In the genomic region with DNA sequence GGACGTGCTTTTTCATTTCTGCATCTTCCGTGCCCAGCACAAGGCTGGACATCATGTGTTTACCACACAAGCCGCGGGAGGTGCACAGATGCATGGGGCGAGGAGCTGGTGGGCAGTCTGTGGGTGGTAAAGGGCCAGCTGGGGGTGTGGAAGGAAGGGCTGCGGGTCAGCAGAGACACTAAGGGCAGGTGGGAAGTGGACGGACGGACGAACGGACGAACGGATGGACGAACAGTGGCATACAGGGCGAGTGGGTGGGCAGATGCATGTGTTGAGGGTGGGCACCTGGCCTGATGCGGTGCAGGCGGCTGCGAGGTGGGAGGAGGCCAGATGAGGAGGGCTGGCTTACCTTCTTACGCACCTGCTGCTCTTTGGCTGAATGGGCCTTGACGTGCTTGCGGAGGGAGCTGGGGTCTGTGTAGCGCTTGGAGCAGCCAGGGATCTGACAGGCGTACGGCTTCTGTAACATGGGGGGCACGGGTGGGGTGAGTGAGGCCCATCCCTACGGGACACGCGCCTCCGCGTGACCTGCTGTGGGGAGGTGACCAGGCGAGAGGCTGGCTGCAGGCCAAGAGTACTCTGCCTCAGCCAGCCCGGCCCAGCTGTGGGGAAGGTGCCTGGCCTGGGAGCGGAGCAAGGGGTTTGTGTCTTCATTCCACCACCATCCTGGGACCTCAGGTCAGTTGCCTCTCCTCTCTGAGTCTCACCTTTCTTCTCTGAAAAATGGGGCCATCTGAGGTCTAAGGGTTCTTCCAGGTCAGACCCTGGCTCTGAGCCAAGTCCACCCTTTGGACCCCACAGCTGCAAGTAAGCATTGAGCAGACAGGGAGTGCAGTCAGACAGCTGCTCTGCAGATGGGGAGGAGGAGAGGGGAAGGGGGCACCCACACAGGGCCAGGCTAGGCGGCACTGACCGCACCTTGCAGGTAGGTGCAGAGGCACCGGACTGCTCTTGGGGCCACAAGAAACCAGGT, we compare ENCODE assay signal across 1 cellular context.
TF ChIP-seq lines count a peak whose summit lies in the region.

No MANE protein-coding gene starts in this region.

TF ChIP-seq in IMR-90, 13 proteins besides CTCF, POLR2A, EP300 and RAD21 (continued from another document):
- TF ChIP-seq, protein P1, sequence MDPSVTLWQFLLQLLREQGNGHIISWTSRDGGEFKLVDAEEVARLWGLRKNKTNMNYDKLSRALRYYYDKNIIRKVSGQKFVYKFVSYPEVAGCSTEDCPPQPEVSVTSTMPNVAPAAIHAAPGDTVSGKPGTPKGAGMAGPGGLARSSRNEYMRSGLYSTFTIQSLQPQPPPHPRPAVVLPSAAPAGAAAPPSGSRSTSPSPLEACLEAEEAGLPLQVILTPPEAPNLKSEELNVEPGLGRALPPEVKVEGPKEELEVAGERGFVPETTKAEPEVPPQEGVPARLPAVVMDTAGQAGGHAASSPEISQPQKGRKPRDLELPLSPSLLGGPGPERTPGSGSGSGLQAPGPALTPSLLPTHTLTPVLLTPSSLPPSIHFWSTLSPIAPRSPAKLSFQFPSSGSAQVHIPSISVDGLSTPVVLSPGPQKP (IDR thresholded peaks at IDR 0.05; ENCODE audit: borderline replicate concordance, low read depth, low read length): no peak
- TF ChIP-seq SMC3 (IDR thresholded peaks at IDR 0.05; ENCODE audit: low read depth, low read length) (no peak), CHD1 (IDR thresholded peaks at IDR 0.05; ENCODE audit: low read depth, low read length) (no peak), RCOR1 (IDR thresholded peaks at IDR 0.05; ENCODE audit: insufficient replicate concordance, low read length) (no peak), RFX5 (IDR thresholded peaks at IDR 0.05; ENCODE audit: low read depth, low read length) (no peak), FOS (IDR thresholded peaks at IDR 0.05; ENCODE audit: low read depth, low read length) (no peak), MAFK (IDR thresholded peaks at IDR 0.05; ENCODE audit: low read depth, low read length) (no peak), MAZ (IDR thresholded peaks at IDR 0.05; ENCODE audit: borderline replicate concordance, low read depth, low read length) (no peak)
- TF ChIP-seq, protein P2, sequence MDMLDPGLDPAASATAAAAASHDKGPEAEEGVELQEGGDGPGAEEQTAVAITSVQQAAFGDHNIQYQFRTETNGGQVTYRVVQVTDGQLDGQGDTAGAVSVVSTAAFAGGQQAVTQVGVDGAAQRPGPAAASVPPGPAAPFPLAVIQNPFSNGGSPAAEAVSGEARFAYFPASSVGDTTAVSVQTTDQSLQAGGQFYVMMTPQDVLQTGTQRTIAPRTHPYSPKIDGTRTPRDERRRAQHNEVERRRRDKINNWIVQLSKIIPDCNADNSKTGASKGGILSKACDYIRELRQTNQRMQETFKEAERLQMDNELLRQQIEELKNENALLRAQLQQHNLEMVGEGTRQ (IDR thresholded peaks at IDR 0.05; ENCODE audit: low read depth, low read length): no peak
